In the genomic region with DNA sequence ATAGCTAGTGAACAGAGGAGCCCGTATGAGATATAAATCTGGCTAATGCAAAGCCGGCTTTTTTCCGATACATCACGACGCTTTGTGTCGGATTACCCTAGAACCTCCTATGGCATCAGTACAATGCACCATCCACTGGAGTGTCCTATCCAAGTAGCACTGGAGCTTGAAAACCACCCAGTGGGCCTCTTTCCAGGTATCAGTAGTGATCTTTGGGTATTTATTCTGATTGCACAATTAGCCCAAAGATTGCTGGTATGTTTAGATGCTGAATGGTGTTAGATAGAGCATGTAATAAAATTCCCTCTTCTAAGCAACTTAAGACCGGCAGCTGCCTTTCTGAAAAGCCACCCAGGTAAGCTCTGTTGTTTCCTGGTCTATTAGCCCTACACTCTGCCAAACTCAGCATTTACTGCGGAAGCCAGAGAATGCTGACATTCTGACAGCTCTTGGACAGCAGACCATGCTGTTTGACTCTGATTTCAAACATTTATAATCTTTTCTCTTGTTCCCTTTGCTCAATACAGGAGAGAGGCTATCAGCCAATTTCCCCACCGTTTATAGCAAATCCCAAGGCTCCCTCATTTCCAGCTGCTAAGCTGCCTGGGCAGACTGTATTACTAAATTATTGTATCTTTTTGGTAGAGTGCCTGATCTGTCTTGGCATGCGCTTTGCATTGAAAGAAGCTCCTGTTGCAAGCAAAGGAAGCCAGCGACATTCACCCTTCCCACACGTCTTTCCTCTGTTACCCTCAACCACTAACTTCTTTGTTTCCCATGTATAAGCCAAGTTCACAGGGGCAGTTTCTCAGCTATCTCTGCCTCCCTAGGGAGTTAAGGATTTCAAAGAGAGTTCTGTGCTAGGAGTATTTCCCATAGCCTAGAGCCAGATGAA, we compare ENCODE assay signal across 13 cellular contexts.
DNase-seq lines count a peak whose midpoint lies in the region; ATAC-seq and TF ChIP-seq lines count a peak whose summit lies in the region.
"Had no signal": no experiment of that assay in that cellular context is flagged by ENCODE, and none has a peak within 500 bp of the region (broad histone marks: within the 10 kb centered on the region; RNA-seq: fewer than 3 reads in every experiment).

No MANE protein-coding gene starts in this region.

- H3K4me2 ChIP-seq in BLaER1: peak overlapping the region; percentile 57

- H3K27me3 Mint-ChIP-seq in HFFc6 (ENCODE audit: insufficient read depth): no peaks in the 10 kb centered on the region
- H3K27me3 Mint-ChIP-seq: dendritic cell treated with granulocyte-macrophage colony-stimulating factor and Interleukin-4, amounts not matched to agents 40 ng/mL and 50 ng/mL, for 4 days had no signal

- peaks cover 25% of the 10 kb centered on the region for H3K9me3 Mint-ChIP-seq in HFFc6
- H3K9me3 Mint-ChIP-seq: dendritic cell treated with granulocyte-macrophage colony-stimulating factor and Interleukin-4, amounts not matched to agents 40 ng/mL and 50 ng/mL, for 4 days had no signal

- H3K4me3 ChIP-seq in BLaER1: no peak overlapping the region
- H3K4me3 ChIP-seq in coronary artery: peak overlapping the region; percentile 25
- H3K4me3 ChIP-seq: tibial artery had no signal

- peaks cover under 1% of the 10 kb centered on the region for H3K36me3 ChIP-seq in BLaER1
- H3K36me3 ChIP-seq: tibial artery had no signal

- no peak overlapping the region for H3K4me3 Mint-ChIP-seq in HFFc6
- H3K4me3 Mint-ChIP-seq: dendritic cell treated with granulocyte-macrophage colony-stimulating factor and Interleukin-4, amounts not matched to agents 40 ng/mL and 50 ng/mL, for 4 days had no signal

- H3K27ac Mint-ChIP-seq in HFFc6: no peak overlapping the region
- H3K27ac Mint-ChIP-seq: dendritic cell treated with granulocyte-macrophage colony-stimulating factor and Interleukin-4, amounts not matched to agents 40 ng/mL and 50 ng/mL, for 4 days had no signal

- no peaks in the 10 kb centered on the region; the same call in 1 of the 2 replicates for H3K36me3 Mint-ChIP-seq in HFFc6 (ENCODE audit: low read depth)

- no peaks in the 10 kb centered on the region for H3K4me1 Mint-ChIP-seq in HFFc6 (ENCODE audit: low read depth)

- no peak for ATAC-seq in GM18498 (IDR thresholded peaks at IDR 0.05; ENCODE audit: unreplicated experiment)

- no peaks in the 10 kb centered on the region; the same call in 1 of the 2 replicates for H4K20me1 ChIP-seq in BLaER1

- H3K27me3 ChIP-seq in BLaER1: no peaks in the 10 kb centered on the region
- H3K27me3 ChIP-seq: tibial artery had no signal

- no peaks in the 10 kb centered on the region for H3K9me3 ChIP-seq in BLaER1
- H3K9me3 ChIP-seq: tibial artery had no signal

- DNase-seq in NCI-H446 treated with DMSO at 0.1 percent for 48 hours (lab: John Stamatoyannopoulos, UW): peak; percentile 38
- no peak for DNase-seq in coronary artery (ENCODE audit: low spot score)
- peak; percentile 10 for DNase-seq in medulla oblongata (ENCODE audit: extremely low spot score)
- no peak for DNase-seq in HFFc6
- no peak for DNase-seq in activated naive CD4-positive, alpha-beta T cell treated with anti-CD3 and anti-CD28 coated beads, Interleukin-2, amount 50 U/mL, for 16 hours
- DNase-seq in NCI-H524 treated with DMSO at 0.1 percent for 48 hours (lab: John Stamatoyannopoulos, UW): no peak
- DNase-seq: activated CD4-positive, CD25-positive, alpha-beta regulatory T cell treated with anti-CD3 and anti-CD28 coated beads, Interleukin-2, amount 50 U/mL, for 72 hours; T-helper 1 cell; tibial artery had no signal

- H3K27ac ChIP-seq in BLaER1: peak overlapping the region; percentile 5; the same call in 1 of the 2 replicates
- no peak overlapping the region for H3K27ac ChIP-seq in coronary artery
- H3K27ac ChIP-seq: parathyroid adenoma, tibial artery had no signal

- no peak for TF ChIP-seq CTCF in coronary artery (IDR thresholded peaks at IDR 0.05)
- no peak for TF ChIP-seq CTCF in HFFc6 (IDR thresholded peaks at IDR 0.05)

- H3K4me1 ChIP-seq in BLaER1: peaks cover 22% of the 10 kb centered on the region
- H3K4me1 ChIP-seq: parathyroid adenoma had no signal

- H3K9ac ChIP-seq in BLaER1: no peak overlapping the region
- H3K9ac ChIP-seq: parathyroid adenoma had no signal

Comparison
In these comparisons a context has a peak if more than half of its experiments do, and no peak if none do; other contexts are left out.
1. DNase-seq: peak in NCI-H446 treated with DMSO at 0.1 percent for 48 hours (single experiment) and medulla oblongata (single experiment); none in coronary artery (single experiment), HFFc6 (single experiment), activated naive CD4-positive, alpha-beta T cell treated with anti-CD3 and anti-CD28 coated beads, Interleukin-2, amount 50 U/mL, for 16 hours (single experiment) and NCI-H524 treated with DMSO at 0.1 percent for 48 hours (single experiment).